ENCODE assay signal across 8 cellular contexts in the genomic region with DNA sequence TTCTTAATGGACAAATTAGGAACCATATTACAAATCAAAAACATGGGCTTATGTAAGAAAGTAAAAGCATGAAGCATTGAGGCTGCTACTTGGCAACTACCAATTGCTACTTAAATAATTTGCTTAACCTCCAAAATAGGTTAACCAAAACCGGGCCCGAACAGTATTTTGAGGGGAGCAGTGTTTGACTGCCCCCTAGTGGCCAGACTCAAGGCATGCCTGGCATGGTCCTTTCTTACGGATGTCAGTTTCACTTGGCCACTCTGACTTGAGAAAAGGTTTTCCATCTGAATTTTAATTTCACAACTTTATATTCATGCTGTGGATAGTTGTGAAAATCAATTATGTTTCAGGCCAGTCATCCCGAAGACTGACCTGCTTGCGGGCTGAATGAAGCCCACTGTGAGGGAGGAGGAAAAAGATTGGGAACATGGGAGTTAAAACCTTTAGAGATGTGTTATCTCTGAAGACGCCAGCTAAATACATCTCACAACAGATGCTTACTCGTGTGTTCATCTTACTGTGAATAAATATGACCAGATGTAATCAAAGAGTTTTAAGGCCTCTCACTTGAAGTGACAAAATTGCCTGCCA. TPM values are rescaled to one million over a fixed set of nuclear protein-coding genes. Genes with fewer than 3 reads are reported as not detected.
DNase-seq lines count a peak whose midpoint lies in the region; ATAC-seq, FAIRE-seq and TF ChIP-seq lines count a peak whose summit lies in the region.

No MANE protein-coding gene starts in this region.

- no peak overlapping the region for H2AFZ ChIP-seq in HepG2 (ENCODE audit: low read length)

- no peak for TF ChIP-seq EP300 in HepG2 (IDR thresholded peaks at IDR 0.05; ENCODE audit: low read depth in 2 of 2, low read length in 2 of 2)
- TF ChIP-seq EP300 in HepG2 (CRISPR knock-in tag; IDR thresholded peaks at IDR 0.05; ENCODE audit: borderline replicate concordance) = no peak

- H3K9ac ChIP-seq in HepG2 (ENCODE audit: insufficient read depth, low read depth, low read length) = no peak overlapping the region

- H3K27me3 ChIP-seq in HepG2 (ENCODE audit: control insufficient read depth in 1 of 2, insufficient read depth in 2 of 2, low read length in 2 of 2) = peaks cover 0 to 13% of the 10 kb centered on the region in 2 experiments; a peak in 3 of 5 replicates

- intact Hi-C loops in HepG2 (cut with micrococcal nuclease; ENCODE audit: unreplicated experiment) = loop anchor here (1.0 to 10.0 kb wide), 4 partner anchors 85 to 507 kb away; no protein-coding TSS in a partner anchor

- no peak for TF ChIP-seq POLR2A in HepG2 (IDR thresholded peaks at IDR 0.05; ENCODE audit: insufficient read depth in 1 of 2, low read depth in 2 of 2, low read length in 2 of 2)

- peak; percentile 60 for DNase-seq in activated gamma-delta T cell treated with Interleukin-2 at 50 U/mL for 16 hours
- no peak for DNase-seq in activated gamma-delta T cell (lab: John Stamatoyannopoulos, UW)
- DNase-seq in NCI-H2029 treated with DMSO at 0.1 percent for 48 hours (lab: John Stamatoyannopoulos, UW) = peak; percentile 31
- DNase-seq in activated CD4-positive, CD25-positive, alpha-beta regulatory T cell treated with anti-CD3 and anti-CD28 coated beads, Interleukin-2, amount 50 U/mL, for 16 hours (ENCODE audit: low read depth, low spot score) = peak; percentile 39
- peak; percentile 31 for DNase-seq in cerebellum (ENCODE audit: low spot score)
- peak; percentile 28 for DNase-seq in HepG2 (ENCODE audit: low spot score)
- peak; percentile 43 to 60 for DNase-seq in stimulated activated CD4-positive, alpha-beta T cell treated with anti-CD3 and anti-CD28 coated beads, Interleukin-4, amount 100 ng/mL, for 48 hours (ENCODE audit: low read depth in 2 of 2)

- H3K4me1 ChIP-seq in HepG2 (ENCODE audit: insufficient read depth, low read length) = no peaks in the 10 kb centered on the region

- peak; percentile 84 for TF ChIP-seq CTCF in HepG2 (CRISPR knock-in tag; IDR thresholded peaks at IDR 0.05)

- no TSS peak for BruUV-seq in HepG2 (replicated peaks; lab: Mats Ljungman, UMichigan)

- in situ Hi-C loops in HepG2 (cut with HindIII; ENCODE audit: extremely low pct_ligation_motif_present, low pct_unique_long_range_greater_than_20kb) = loop anchor here (5.0 to 25.0 kb wide), 2 partner anchors 310 to 505 kb away; no protein-coding TSS in a partner anchor

- CTCF ChIA-PET in HepG2 (lab: Yijun Ruan, JAX; ENCODE audit: low intra/inter-chr PET ratio, low total read pairs) = interaction anchor here (1.2 to 2.8 kb wide), 3 partner anchors 203 to 568 kb away, joined by 3 to 31 read pairs (median 9); no protein-coding TSS in a partner anchor

- no peaks in the 10 kb centered on the region for H4K20me1 ChIP-seq in HepG2 (ENCODE audit: insufficient read depth, low read length)

- no peak overlapping the region for H3K27ac ChIP-seq in HepG2 (ENCODE audit: extremely low read length, insufficient read depth, low read length)

- H3K79me2 ChIP-seq in HepG2 (ENCODE audit: insufficient read depth, low read length) = no peaks in the 10 kb centered on the region

- peak; percentile 57 for FAIRE-seq in HepG2 (lab: Jason Lieb, UNC)

- POLR2A ChIA-PET in HepG2 (lab: Yijun Ruan, JAX) = no interaction called here

- H3K4me3 ChIP-seq in HepG2 (replicated peaks in 1 of 3; ENCODE audit: insufficient read depth in 1 of 3, low read depth in 2 of 3, low read length in 3 of 3) = no peak overlapping the region

- 2% methylated on average over 7 of the region's 7 CpGs for WGBS in HepG2 (ENCODE audit: low lambda C conversion rate)

- H3K4me2 ChIP-seq in HepG2 (ENCODE audit: low read depth, low read length) = no peak overlapping the region

- H3K9me3 ChIP-seq in HepG2 (ENCODE audit: low read length) = no peaks in the 10 kb centered on the region

- ATAC-seq in HG02840 (IDR thresholded peaks at IDR 0.05; ENCODE audit: low FRiP score, unreplicated experiment) = peak; percentile 77
- peak; percentile 77 for ATAC-seq in HepG2

- peak; percentile 40 for TF ChIP-seq RAD21 in HepG2 (CRISPR knock-in tag; IDR thresholded peaks at IDR 0.05)

- no peaks in the 10 kb centered on the region for H3K36me3 ChIP-seq in HepG2 (replicated peaks in 1 of 2; ENCODE audit: control insufficient read depth in 1 of 2, insufficient read depth in 2 of 2, low read length in 2 of 2)

TF ChIP-seq in HepG2, 621 proteins besides CTCF, POLR2A, EP300 and RAD21:
- TF ChIP-seq STAG1 (CRISPR knock-in tag; IDR thresholded peaks at IDR 0.05) = peak; percentile 86
- TF ChIP-seq, protein P1, sequence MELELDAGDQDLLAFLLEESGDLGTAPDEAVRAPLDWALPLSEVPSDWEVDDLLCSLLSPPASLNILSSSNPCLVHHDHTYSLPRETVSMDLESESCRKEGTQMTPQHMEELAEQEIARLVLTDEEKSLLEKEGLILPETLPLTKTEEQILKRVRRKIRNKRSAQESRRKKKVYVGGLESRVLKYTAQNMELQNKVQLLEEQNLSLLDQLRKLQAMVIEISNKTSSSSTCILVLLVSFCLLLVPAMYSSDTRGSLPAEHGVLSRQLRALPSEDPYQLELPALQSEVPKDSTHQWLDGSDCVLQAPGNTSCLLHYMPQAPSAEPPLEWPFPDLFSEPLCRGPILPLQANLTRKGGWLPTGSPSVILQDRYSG (CRISPR knock-in tag; IDR thresholded peaks at IDR 0.05) = no peak
- TF ChIP-seq SMC3 (IDR thresholded peaks at IDR 0.05; ENCODE audit: low read length) = peak; percentile 69

RNA-seq across cellular contexts. Expression of a gene that starts 2.9 kb away (rescaled TPM):
- total RNA-seq in cerebellum = 0.18 TPM
- not detected in 2 replicates for total RNA-seq in HepG2 (2016; rRNA removed; fragmentation: Illumina TruSeq; extraction: Trizol)
- not detected in 2 replicates for total RNA-seq in HepG2 (2016; cell fraction: cytosol; rRNA removed; fragmentation: Illumina TruSeq; extraction: Trizol; ENCODE audit: low read depth)
- not detected in 2 replicates for total RNA-seq in HepG2 (2016; cell fraction: insoluble cytoplasmic fraction; rRNA removed; fragmentation: Illumina TruSeq; extraction: Trizol)
- total RNA-seq in HepG2 (2016; cell fraction: membrane; rRNA removed; fragmentation: Illumina TruSeq; extraction: Trizol) = not detected in 2 replicates
- not detected in 2 replicates for total RNA-seq in HepG2 (2016; cell fraction: nucleus; rRNA removed; fragmentation: Illumina TruSeq; extraction: Trizol)
- not detected in 2 replicates for polyA plus RNA-seq in HepG2 (2011; rRNA removed)
- polyA plus RNA-seq in HepG2 (2011; cell fraction: cytosol; rRNA removed) = not detected in 2 replicates
- not detected in 2 replicates for polyA plus RNA-seq in HepG2 (2011; cell fraction: nucleus; rRNA removed)
- not detected in 2 replicates for polyA plus RNA-seq in HepG2 (2012)
- polyA plus RNA-seq in HepG2 (2016; cell fraction: cytosol; fragmentation: Illumina TruSeq; extraction: Trizol; ENCODE audit: low read depth) = not detected in 2 replicates
- not detected in 2 replicates for polyA plus RNA-seq in HepG2 (2016; cell fraction: insoluble cytoplasmic fraction; fragmentation: Illumina TruSeq; extraction: Trizol; ENCODE audit: low read depth)
- not detected in 2 replicates for polyA plus RNA-seq in HepG2 (2016; cell fraction: membrane; fragmentation: Illumina TruSeq; extraction: Trizol; ENCODE audit: low read depth)
- not detected in 2 replicates for polyA plus RNA-seq in HepG2 (2016; cell fraction: nucleus; fragmentation: Illumina TruSeq; extraction: Trizol; ENCODE audit: insufficient read depth, low read depth)
- polyA minus RNA-seq in HepG2 (2011; rRNA and poly(A)+ RNA removed; ENCODE audit: low replicate concordance) = not detected in 2 replicates
- polyA minus RNA-seq in HepG2 (2011; cell fraction: cytosol; rRNA and poly(A)+ RNA removed) = not detected in 2 replicates
- polyA minus RNA-seq in HepG2 (2011; cell fraction: nucleus; rRNA and poly(A)+ RNA removed) = not detected in 2 replicates
